ENCODE assay signal across 10 cellular contexts in the genomic region with DNA sequence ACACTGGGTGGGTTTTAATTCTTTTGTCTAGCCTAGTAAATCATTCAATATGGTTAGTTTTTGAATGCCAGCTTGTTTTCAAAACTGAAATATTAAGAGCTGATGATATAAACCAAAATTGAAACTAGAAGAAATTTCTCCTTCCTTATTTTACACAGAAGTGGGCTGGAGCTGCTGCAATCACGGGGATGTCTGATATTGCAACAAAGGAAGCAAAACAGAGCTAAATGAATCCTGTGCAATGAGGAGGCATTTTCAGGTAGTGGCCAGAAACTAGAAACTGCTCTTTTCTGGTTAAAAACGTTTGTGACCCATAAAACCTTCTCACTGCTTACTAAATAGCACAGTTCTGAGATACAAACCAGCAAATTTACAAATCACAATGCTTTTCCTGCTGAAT. TPM values are rescaled to one million over a fixed set of nuclear protein-coding genes. Genes with fewer than 3 reads are reported as not detected.
DNase-seq lines count a peak whose midpoint lies in the region; ATAC-seq, FAIRE-seq and TF ChIP-seq lines count a peak whose summit lies in the region.
"Had no signal": no experiment of that assay in that cellular context is flagged by ENCODE, and none has a peak within 500 bp of the region (broad histone marks: within the 10 kb centered on the region; RNA-seq: fewer than 3 reads in every experiment).

No MANE protein-coding gene starts in this region.

- peaks cover 4% of the 10 kb centered on the region for H3K9me3 Mint-ChIP-seq in neural progenitor cell

- TF ChIP-seq CTCF in GM12865 (IDR thresholded peaks at IDR 0.05; ENCODE audit: insufficient read depth, low read depth, low read length, missing control alignments) (no peak), neural progenitor cell (IDR thresholded peaks at IDR 0.05) (no peak), kidney (IDR thresholded peaks at IDR 0.05; ENCODE audit: borderline replicate concordance, extremely low read depth, insufficient read depth) (no peak)

- no peaks in the 10 kb centered on the region for H3K27me3 ChIP-seq in neural progenitor cell
- H3K27me3 ChIP-seq: BE2C, thyroid gland had no signal

- H3K4me3 ChIP-seq in GM12865 (ENCODE audit: low read depth, low read length) (no peak overlapping the region), neural progenitor cell (no peak overlapping the region), kidney (ENCODE audit: low read length in 2 of 2) (no peak overlapping the region)
- H3K4me3 ChIP-seq: thyroid gland had no signal

- H3K4me1 Mint-ChIP-seq in T-helper 17 cell (no peaks in the 10 kb centered on the region), neural progenitor cell (no peaks in the 10 kb centered on the region)

- no peak overlapping the region for H3K4me2 ChIP-seq in neural progenitor cell

- no peaks in the 10 kb centered on the region for H3K36me3 Mint-ChIP-seq in T-helper 17 cell (ENCODE audit: low read depth)
- H3K36me3 Mint-ChIP-seq in neural progenitor cell: no peaks in the 10 kb centered on the region

- peaks cover 9% of the 10 kb centered on the region for H3K27me3 Mint-ChIP-seq in T-helper 17 cell
- no peaks in the 10 kb centered on the region for H3K27me3 Mint-ChIP-seq in neural progenitor cell (ENCODE audit: insufficient read depth, low read depth)

- H3K4me1 ChIP-seq in neural progenitor cell (no peaks in the 10 kb centered on the region), kidney (ENCODE audit: control insufficient read depth in 1 of 2, insufficient read depth in 1 of 2, low read depth in 1 of 2, low read length in 2 of 2) (peaks cover 0 to 13% of the 10 kb centered on the region in 2 donors)
- H3K4me1 ChIP-seq: BE2C had no signal

- H3F3A ChIP-seq in neural progenitor cell (ENCODE audit: low read depth): no peaks in the 10 kb centered on the region

- H3K9me3 ChIP-seq in T-helper 17 cell (ENCODE audit: control insufficient read depth, low read length, poor library complexity, severe bottlenecking) (no peaks in the 10 kb centered on the region), neural progenitor cell (ENCODE audit: low read depth) (no peaks in the 10 kb centered on the region), kidney (ENCODE audit: control insufficient read depth in 1 of 2, low read length in 2 of 2) (no peaks in the 10 kb centered on the region)
- H3K9me3 ChIP-seq: BE2C, thyroid gland had no signal

- H3K27ac Mint-ChIP-seq in T-helper 17 cell (no peak overlapping the region), neural progenitor cell (no peak overlapping the region)

- peak; percentile 62 for DNase-seq in GM12865 (ENCODE audit: low read depth)
- DNase-seq in T-helper 17 cell: no peak
- no peak for DNase-seq in NCI-H2171 (lab: John Stamatoyannopoulos, UW)
- DNase-seq in COLO829 (ENCODE audit: low spot score): no peak
- DNase-seq in neural progenitor cell (ENCODE audit: low spot score): no peak
- DNase-seq in kidney: no peak
- DNase-seq: BE2C, thyroid gland had no signal

- H3K9ac ChIP-seq in neural progenitor cell (no peak overlapping the region), kidney (ENCODE audit: low read length in 2 of 2) (no peak overlapping the region)

- no peak overlapping the region for H2AFZ ChIP-seq in neural progenitor cell (replicated peaks)

- intact Hi-C loops in kidney (cut with DNase I): no loop called here

- H3K79me2 ChIP-seq in neural progenitor cell (ENCODE audit: low read depth): no peaks in the 10 kb centered on the region

- ATAC-seq in GM21390 (IDR thresholded peaks at IDR 0.05; ENCODE audit: unreplicated experiment) (peak; percentile 98), HG03139 (IDR thresholded peaks at IDR 0.05; ENCODE audit: unreplicated experiment) (peak; percentile 86), T-helper 17 cell (peak; percentile 36)

- no peak overlapping the region for H3K27ac ChIP-seq in neural progenitor cell
- H3K27ac ChIP-seq in kidney (ENCODE audit: low read depth in 2 of 2, low read length in 2 of 2): no peak overlapping the region
- H3K27ac ChIP-seq: thyroid gland had no signal

- no peak overlapping the region for H3K4me3 Mint-ChIP-seq in T-helper 17 cell
- no peak overlapping the region for H3K4me3 Mint-ChIP-seq in neural progenitor cell

- no peak for FAIRE-seq in kidney (lab: Jason Lieb, UNC)

- H4K20me1 ChIP-seq in neural progenitor cell (ENCODE audit: low read depth): no peaks in the 10 kb centered on the region

- no peaks in the 10 kb centered on the region for H3K36me3 ChIP-seq in neural progenitor cell
- H3K36me3 ChIP-seq in kidney (ENCODE audit: control insufficient read depth in 1 of 2, insufficient read depth in 2 of 2, low read length in 2 of 2): no peaks in the 10 kb centered on the region
- H3K36me3 ChIP-seq: BE2C, thyroid gland had no signal

RNA-seq across cellular contexts. Expression of a gene that starts 16.1 kb away (rescaled TPM):
- total RNA-seq in T-helper 17 cell (1 to 10 TPM; 1.1 to 2.5 TPM), neural progenitor cell (ENCODE audit: low replicate concordance) (0.03 and 0.11 TPM in 2 replicates), kidney (110 TPM)
- polyA plus RNA-seq in kidney (ENCODE audit: insufficient read depth, low read depth, low replicate concordance): 8.6 TPM

Comparison
In these comparisons a context has a peak if more than half of its experiments do, and no peak if none do; other contexts are left out.
1. ATAC-seq: peak in every context shown above with its lines; median percentile 98 in GM21390; 86 in HG03139; 36 in T-helper 17 cell.
2. RNA of a gene that starts 16.1 kb away (total RNA-seq): 110 TPM in kidney (single experiment); 1.1 to 2.5 TPM in T-helper 17 cell and 0.03 to 0.11 TPM in neural progenitor cell; every median in the first group is over 10 times any median in the second.